In genomic region chrX:155864655-155865054, GRCh38 we compare ENCODE assay signal across 13 cellular contexts. TPM values are rescaled to one million over a fixed set of nuclear protein-coding genes. Genes with fewer than 3 reads are reported as not detected.
DNase-seq lines count a peak whose midpoint lies in the region; ATAC-seq, FAIRE-seq and TF ChIP-seq lines count a peak whose summit lies in the region.
"Had no signal": no experiment of that assay in that cellular context is flagged by ENCODE, and none has a peak within 500 bp of the region (broad histone marks: within the 10 kb centered on the region; RNA-seq: fewer than 3 reads in every experiment).

No MANE protein-coding gene starts in this region.

- TF ChIP-seq POLR2A in GM12891 (IDR thresholded peaks at IDR 0.05; ENCODE audit: low read depth, low read length): no peak

- H3K4me3 ChIP-seq in OCI-LY1 (ENCODE audit: low read depth, low read length, poor library complexity, severe bottlenecking) (no peak overlapping the region), epithelial cell of proximal tubule (ENCODE audit: low read depth, low read length) (no peak overlapping the region)
- H3K4me3 ChIP-seq: dorsolateral prefrontal cortex had no signal

- no peaks in the 10 kb centered on the region for H3K4me1 ChIP-seq in OCI-LY1 (ENCODE audit: insufficient read depth, low read length, severe bottlenecking)

- H3K36me3 ChIP-seq in OCI-LY1 (ENCODE audit: insufficient read depth, low read length): no peaks in the 10 kb centered on the region

- ATAC-seq in HG02588 (IDR thresholded peaks at IDR 0.05; ENCODE audit: unreplicated experiment): no peak
- ATAC-seq: stimulated activated effector memory CD8-positive, alpha-beta T cell treated with anti-CD3 and anti-CD28 coated beads, Interleukin-12 subunit alpha, Interleukin-12 subunit beta, amount 100 ng/mL, for 72 hours had no signal

- no peak for FAIRE-seq in GM12891 (lab: Jason Lieb, UNC)

- no peaks in the 10 kb centered on the region for H3K9me2 ChIP-seq in OCI-LY1 (ENCODE audit: low read depth, low read length)

- H3K27me3 ChIP-seq in OCI-LY1 (ENCODE audit: insufficient read depth, low read length): no peaks in the 10 kb centered on the region

- H3K4me2 ChIP-seq in OCI-LY1 (ENCODE audit: low read length): no peak overlapping the region

- no peaks in the 10 kb centered on the region for H3F3A ChIP-seq in OCI-LY1 (ENCODE audit: insufficient read depth, low read length)

- no peak overlapping the region for H2AFZ ChIP-seq in OCI-LY1 (ENCODE audit: low read length)

- no peaks in the 10 kb centered on the region for H3K79me2 ChIP-seq in OCI-LY1 (ENCODE audit: insufficient read depth, low read length)

- TF ChIP-seq CTCF in 22Rv1 (IDR thresholded peaks at IDR 0.05) (peak; percentile 29), OCI-LY1 (IDR thresholded peaks at IDR 0.05; ENCODE audit: low read length) (0 out of 2 replicates have a peak, but pooled peaks have one; percentile 9), epithelial cell of proximal tubule (conservative IDR thresholded peaks at IDR 0.05; ENCODE audit: low read depth, low read length) (peak; percentile 38)

- no peak overlapping the region for H3K27ac ChIP-seq in 22Rv1
- no peak overlapping the region for H3K27ac ChIP-seq in OCI-LY1 (ENCODE audit: low read depth, low read length, poor library complexity, severe bottlenecking)
- H3K27ac ChIP-seq: dorsolateral prefrontal cortex had no signal

- H4K20me1 ChIP-seq in OCI-LY1 (ENCODE audit: insufficient read depth, low read length): no peaks in the 10 kb centered on the region

- peak; percentile 6 for DNase-seq in G401 (ENCODE audit: low spot score)
- DNase-seq in epithelial cell of proximal tubule (ENCODE audit: low read depth): no peak
- no peak for DNase-seq in NCI-H1092 treated with DMSO at 0.1 percent for 48 hours (lab: John Stamatoyannopoulos, UW)
- DNase-seq in activated CD4-positive, alpha-beta T cell treated with anti-CD3 and anti-CD28 coated beads, Interleukin-2, amount 50 U/mL, for 1 hour: no peak
- DNase-seq in GM12891 (ENCODE audit: insufficient read length, low spot score): no peak
- DNase-seq: CD4-positive, CD25-positive, alpha-beta regulatory T cell; dorsolateral prefrontal cortex; hypothalamus; NCI-H2081 treated with DMSO at 0.1 percent for 48 hours had no signal

- in situ Hi-C loops in G401 (cut with HindIII; ENCODE audit: low sequenced_read_pairs): no loop called here

- H3K9ac ChIP-seq in OCI-LY1 (ENCODE audit: low read length): no peak overlapping the region

- no peaks in the 10 kb centered on the region for H3K9me3 ChIP-seq in OCI-LY1 (ENCODE audit: low read length)

TF ChIP-seq in GM12891, 5 proteins besides CTCF, POLR2A, EP300 and RAD21:
- TF ChIP-seq POU2F2 (IDR thresholded peaks at IDR 0.05; ENCODE audit: low read depth, low read length) (no peak), PAX5 (IDR thresholded peaks at IDR 0.05; ENCODE audit: insufficient read depth, low read length, severe bottlenecking) (no peak), SPI1 (IDR thresholded peaks at IDR 0.05; ENCODE audit: low read depth, low read length) (no peak), TAF1 (IDR thresholded peaks at IDR 0.05; ENCODE audit: low read depth, low read length) (no peak), POLR2AphosphoS5 (IDR thresholded peaks at IDR 0.05; ENCODE audit: low read depth, low read length) (no peak)

RNA-seq across cellular contexts. Expression of gene VAMP7, which starts 16.5 kb away (rescaled TPM):
- total RNA-seq in G401 (2014; rRNA removed; shearing (Covaris generic)): 39.6 and 49.6 TPM in 2 replicates
- total RNA-seq in epithelial cell of proximal tubule: 31.2 and 32.4 TPM in 2 replicates
- 20.3 TPM for polyA plus RNA-seq in GM12891 (2012; ENCODE audit: low read depth, missing spikeins)
